ENCODE assay signal across 17 cellular contexts in genomic region chr19:39818626-39819097, GRCh38. TPM values are rescaled to one million over a fixed set of nuclear protein-coding genes. Genes with fewer than 3 reads are reported as not detected.
DNase-seq lines count a peak whose midpoint lies in the region; ATAC-seq and TF ChIP-seq lines count a peak whose summit lies in the region.
"Had no signal": no experiment of that assay in that cellular context is flagged by ENCODE, and none has a peak within 500 bp of the region (broad histone marks: within the 10 kb centered on the region; RNA-seq: fewer than 3 reads in every experiment).

No MANE protein-coding gene starts in this region.

- DNase-seq in GM06990 (ENCODE audit: extremely low read depth, insufficient read length) (peak; percentile 51), MV-4-11 (lab: John Stamatoyannopoulos, UW) (peak; percentile 86), G401 (ENCODE audit: low spot score) (no peak), T-helper 9 cell (no peak), NCI-H345 treated with DMSO at 0.1 percent for 48 hours (lab: John Stamatoyannopoulos, UW; ENCODE audit: unreplicated experiment) (no peak), NCI-H1092 (lab: John Stamatoyannopoulos, UW) (no peak)
- DNase-seq: effector memory CD4-positive, alpha-beta T cell; Kasumi-1; kidney glomerular epithelial cell; natural killer cell had no signal

- no peak overlapping the region for H3K4me3 ChIP-seq in GM06990 (replicated peaks; ENCODE audit: low read depth, low read length)
- H3K4me3 ChIP-seq: ascending aorta, skin epidermis had no signal

- no peaks in the 10 kb centered on the region for H3K27me3 ChIP-seq in GM06990 (replicated peaks; ENCODE audit: control insufficient read depth, insufficient read depth, low read length)
- H3K27me3 ChIP-seq: ascending aorta had no signal

- H3K36me3 ChIP-seq in GM06990 (ENCODE audit: control insufficient read depth, insufficient read depth, low read length), result no peaks in the 10 kb centered on the region

- TF ChIP-seq CTCF in GM06990 (IDR thresholded peaks at IDR 0.05; ENCODE audit: insufficient read depth, low read length, poor library complexity, severe bottlenecking), result no peak

- in situ Hi-C loops in G401 (cut with HindIII; ENCODE audit: low sequenced_read_pairs), result no loop called here

- peak; percentile 66 for ATAC-seq in GM18909 (IDR thresholded peaks at IDR 0.05; ENCODE audit: poor library complexity, unreplicated experiment)
- ATAC-seq in HG02678 (IDR thresholded peaks at IDR 0.05; ENCODE audit: unreplicated experiment), result peak; percentile 65
- ATAC-seq: natural killer cell had no signal

RNA-seq across cellular contexts. Expression of gene DYRK1B, which starts 15.3 kb away (rescaled TPM):
- total RNA-seq in G401 (2014; rRNA removed; shearing (Covaris generic)), result 11.8 and 12.9 TPM in 2 replicates

RNA-seq across cellular contexts. Expression of gene FBL, which starts 27.5 kb away (rescaled TPM):
- 505 and 527 TPM in 2 replicates for total RNA-seq in G401 (2014; rRNA removed; shearing (Covaris generic))

RNA-seq across cellular contexts. Expression of gene LEUTX, which starts 40.0 kb away (rescaled TPM):
- total RNA-seq in G401 (2014; rRNA removed; shearing (Covaris generic)), result 0.74 TPM in 1 of 2 replicates, not detected in the other
- total RNA-seq: ascending aorta, frontal cortex, natural killer cell, RPMI7951, urinary bladder had no signal

Comparison
In these comparisons a context has a peak if more than half of its experiments do, and no peak if none do; other contexts are left out.
1. DNase-seq: peak in GM06990 (single experiment) and MV-4-11 (single experiment); none in G401 (single experiment), T-helper 9 cell (single experiment), NCI-H345 treated with DMSO at 0.1 percent for 48 hours (single experiment) and NCI-H1092 (single experiment).